In genomic region chr3:142972092-142972753, GRCh38 we compare ENCODE assay signal across 26 cellular contexts. TPM values are rescaled to one million over a fixed set of nuclear protein-coding genes. Genes with fewer than 3 reads are reported as not detected.
DNase-seq lines count a peak whose midpoint lies in the region; ATAC-seq, FAIRE-seq and TF ChIP-seq lines count a peak whose summit lies in the region.
"Had no signal": no experiment of that assay in that cellular context is flagged by ENCODE, and none has a peak within 500 bp of the region (broad histone marks: within the 10 kb centered on the region; RNA-seq: fewer than 3 reads in every experiment).

No MANE protein-coding gene starts in this region.

- TF ChIP-seq RAD21 in K562 (CRISPR knock-in tag; conservative IDR thresholded peaks at IDR 0.05 in 1 of 2, IDR thresholded peaks at IDR 0.05 in 1 of 2), result no peak

- FAIRE-seq in K562 (lab: Jason Lieb, UNC), result no peak
- FAIRE-seq: D721Med had no signal

- in situ Hi-C loops in K562 (cut with MboI), result no loop called here

- H3K9me3 ChIP-seq in K562 (replicated peaks; ENCODE audit: control insufficient read depth, insufficient read depth, low read depth, low read length) (no peaks in the 10 kb centered on the region), right cardiac atrium (ENCODE audit: control insufficient read depth, low read length) (no peaks in the 10 kb centered on the region)
- H3K9me3 ChIP-seq: BLaER1, HAP-1 had no signal

- H3K36me3 ChIP-seq in K562 (ENCODE audit: control insufficient read depth, insufficient read depth, low read length), result no peaks in the 10 kb centered on the region
- H3K36me3 ChIP-seq: BLaER1, HAP-1 had no signal

- ATAC-seq in Right ventricle myocardium superior (ENCODE audit: poor library complexity) (peak; percentile 14), K562 (no peak; the same call in 2 of the 3 replicates), right cardiac atrium (no peak), HG03439 (IDR thresholded peaks at IDR 0.05; ENCODE audit: unreplicated experiment) (no peak)

- H3K4me3 ChIP-seq in K562, result no peak overlapping the region
- H3K4me3 ChIP-seq in right cardiac atrium (ENCODE audit: low read length), result no peak overlapping the region
- H3K4me3 ChIP-seq: BLaER1, HAP-1, PC-9 had no signal

- no TSS peak for BruUV-seq in K562 (replicated peaks; lab: Mats Ljungman, UMichigan)

- no peaks in the 10 kb centered on the region for H4K20me1 ChIP-seq in K562 (replicated peaks; ENCODE audit: control insufficient read depth, insufficient read depth, low read length)
- H4K20me1 ChIP-seq: BLaER1 had no signal

- no peak overlapping the region for H3K4me2 ChIP-seq in K562 (ENCODE audit: insufficient read depth, low read length)
- H3K4me2 ChIP-seq: BLaER1, PC-9 had no signal

- H3K9me1 ChIP-seq in K562 (ENCODE audit: control insufficient read depth, insufficient read depth, low read length), result no peaks in the 10 kb centered on the region

- no peaks in the 10 kb centered on the region for H3K79me2 ChIP-seq in K562 (ENCODE audit: control insufficient read depth, insufficient read depth, low read length)

- intact Hi-C loops in Right ventricle myocardium superior (cut with DNase I) (loop anchor here (10.0 kb wide), 1 partner anchor 117 kb away; no protein-coding TSS in a partner anchor), cardiac septum (cut with DNase I) (no loop called here), K562 (cut with micrococcal nuclease) (no loop called here), right cardiac atrium (cut with DNase I) (no loop called here)

- H3K27me3 ChIP-seq in K562 (ENCODE audit: control insufficient read depth in 2 of 2, insufficient read depth in 2 of 2, low read length in 2 of 2), result no peaks in the 10 kb centered on the region
- H3K27me3 ChIP-seq in right cardiac atrium (ENCODE audit: control insufficient read depth, insufficient read depth), result no peaks in the 10 kb centered on the region
- H3K27me3 ChIP-seq: BLaER1 had no signal

- no peak overlapping the region; the same call in 1 of the 2 replicates for H2AFZ ChIP-seq in K562 (ENCODE audit: low read depth, low read length)
- H2AFZ ChIP-seq: PC-9 had no signal

- peaks cover 12 to 23% of the 10 kb centered on the region in 2 experiments; a peak in 4 of 5 replicates for H3K4me1 ChIP-seq in K562 (replicated peaks in 1 of 2; ENCODE audit: control insufficient read depth in 2 of 2, insufficient read depth in 2 of 2, low read length in 2 of 2)
- H3K4me1 ChIP-seq in right cardiac atrium (ENCODE audit: control insufficient read depth, insufficient read depth, low read length), result no peaks in the 10 kb centered on the region
- H3K4me1 ChIP-seq: BLaER1 had no signal

- no peak overlapping the region for H3K27ac ChIP-seq in K562 (ENCODE audit: extremely low read depth, low read depth, low read length)
- peak overlapping the region; percentile 32 for H3K27ac ChIP-seq in right cardiac atrium (ENCODE audit: low read length)
- H3K27ac ChIP-seq: BLaER1, PC-9 had no signal

- no peak for TF ChIP-seq POLR2A in K562 (conservative IDR thresholded peaks at IDR 0.05)

- peak overlapping the region in 1 of 2 experiments; percentile 32; a peak in 1 of 4 replicates for H3K9ac ChIP-seq in K562 (ENCODE audit: insufficient read depth in 1 of 2, low read depth in 2 of 2, low read length in 2 of 2)
- H3K9ac ChIP-seq: BLaER1 had no signal

- TF ChIP-seq EP300 in K562 (IDR thresholded peaks at IDR 0.05; ENCODE audit: low read length), result no peak

- TF ChIP-seq CTCF in K562 (IDR thresholded peaks at IDR 0.05 in 2 of 3, conservative IDR thresholded peaks at IDR 0.05 in 1 of 3; ENCODE audit: insufficient read depth in 2 of 3, low read depth in 1 of 3, low read length in 3 of 3), result no peak

- POLR2A ChIA-PET in K562 (lab: Yijun Ruan, JAX), result interaction anchor here (0.8 to 1.2 kb wide), 4 partner anchors 10 to 248 kb away, joined by 3 to 5 read pairs (median 4); partner anchors contain the start of gene TRPC1

- no peak for DNase-seq in Right ventricle myocardium superior
- no peak for DNase-seq in cardiac septum (ENCODE audit: low spot score)
- DNase-seq in K562 (ENCODE audit: extremely low read depth in 1 of 4, low spot score in 3 of 4), result peak in 1 of 4 experiments; percentile 40
- no peak for DNase-seq in right cardiac atrium
- no peak for DNase-seq in stimulated activated CD4-positive, alpha-beta T cell treated with anti-CD3 and anti-CD28 coated beads, Interleukin-12 subunit alpha, Interleukin-12 subunit beta, amount 100 ng/mL, for 4 hours
- no peak for DNase-seq in hippocampal formation (lab: John Stamatoyannopoulos, UW)
- DNase-seq: 8988T; ACHN; CD4-positive, CD25-positive, alpha-beta regulatory T cell; DMS53; GOT3; NCI-H1092; NCI-H1417 treated with DMSO at 0.1 percent for 48 hours; NCI-H1694 treated with DMSO at 0.1 percent for 48 hours; NCI-H2081; NCI-H2227 treated with DMSO at 0.1 percent for 48 hours; NCI-H526 treated with DMSO at 0.1 percent for 48 hours; PC-9; SHP77 treated with DMSO at 0.1 percent for 48 hours had no signal

- CTCF ChIA-PET in K562 (lab: Yijun Ruan, JAX; ENCODE audit: low intra/inter-chr PET ratio), result no interaction called here

- 35% methylated on average over 7 of the region's 7 CpGs for WGBS in K562 (ENCODE audit: insufficient coverage, low coverage, missing lambda C conversion rate)
- 70% methylated on average over 7 of the region's 7 CpGs for WGBS in right cardiac atrium

TF ChIP-seq in K562, 482 proteins besides CTCF, POLR2A, EP300 and RAD21 (continues in another document):
- TF ChIP-seq PATZ1 (CRISPR knock-in tag; IDR thresholded peaks at IDR 0.05; ENCODE audit: borderline replicate concordance), result no peak
- no peak for TF ChIP-seq PYGO2 (tag; IDR thresholded peaks at IDR 0.05)
- TF ChIP-seq U2AF1 (optimal IDR thresholded peaks at IDR 0.05; ENCODE audit: low read depth, low read length), result no peak
- no peak for TF ChIP-seq PPARD (CRISPR knock-in tag; IDR thresholded peaks at IDR 0.05)
- TF ChIP-seq RCOR1 (IDR thresholded peaks at IDR 0.05; ENCODE audit: borderline replicate concordance in 1 of 2, low read depth in 2 of 2, low read length in 2 of 2), result peak in 1 of 2 experiments; percentile 52; a peak in 1 of 4 replicates

RNA-seq across cellular contexts. Expression of gene PAQR9, which starts 8.7 kb away (rescaled TPM):
- 10.6 TPM for total RNA-seq in Right ventricle myocardium superior
- 10.7 TPM for total RNA-seq in cardiac septum
- total RNA-seq in K562 (2011; cell fraction: chromatin; rRNA removed; ENCODE audit: low replicate concordance), result 0.53 and 1.0 TPM in 2 replicates
- total RNA-seq in K562 (2011; cell fraction: nucleolus; rRNA removed), result 1.4 and 2.0 TPM in 2 replicates
- total RNA-seq in K562 (2011; cell fraction: nucleoplasm; rRNA removed), result 0.92 and 1.8 TPM in 2 replicates
- 0.27 and 0.29 TPM in 2 replicates for total RNA-seq in K562 (2014; rRNA removed)
- total RNA-seq in K562 (2014; rRNA removed; fragmentation: Illumina TruSeq; extraction: Trizol), result 0.07 and 0.16 TPM in 2 replicates
- total RNA-seq in K562 (2015; rRNA removed; fragmentation: Illumina TruSeq; extraction: Trizol), result 0.04 TPM in 1 of 2 replicates, not detected in the other
- total RNA-seq in K562 (2021), result 0.40 and 0.58 TPM in 2 replicates
- polyA plus RNA-seq in K562 (2011; rRNA removed), result 0.12 and 0.39 TPM in 2 replicates
- polyA plus RNA-seq in K562 (2011; cell fraction: cytosol; rRNA removed), result 0.12 and 1.3 TPM in 2 replicates
- 0.20 and 1.0 TPM in 2 replicates for polyA plus RNA-seq in K562 (2011; cell fraction: nucleus; rRNA removed)
- polyA plus RNA-seq in K562 (2012), result 0.11 and 0.31 TPM in 2 replicates
- 0.21 and 0.22 TPM in 2 replicates for polyA plus RNA-seq in K562 (2014; fragmentation: Illumina TruSeq; extraction: Trizol)
- polyA plus RNA-seq in K562 (2014; fragmentation: Nextera tagmentation; extraction: Ambion mirVana), result under 1 TPM; 0.08 to 0.13 TPM
- 0.33 and 0.47 TPM in 2 replicates for polyA plus RNA-seq in K562 (2014; rRNA removed)
- polyA minus RNA-seq in K562 (2011; rRNA and poly(A)+ RNA removed), result 0.18 and 0.39 TPM in 2 replicates
- not detected in 2 replicates for polyA minus RNA-seq in K562 (2011; cell fraction: cytosol; rRNA and poly(A)+ RNA removed)
- polyA minus RNA-seq in K562 (2011; cell fraction: nucleus; rRNA and poly(A)+ RNA removed), result 0.27 and 0.56 TPM in 2 replicates
- total RNA-seq in right cardiac atrium, result 10 to 100 TPM in 2 of 4 donors, 1 to 10 TPM in 2; 8.2 to 12.5 (median 10.0) TPM
- 4.7 TPM for polyA plus RNA-seq in right cardiac atrium
- total RNA-seq: CD4-positive, CD25-positive, alpha-beta regulatory T cell; G401; PC-9; RPMI7951 had no signal
- polyA plus RNA-seq: CD4-positive, CD25-positive, alpha-beta regulatory T cell; IgD-negative memory B cell had no signal

RNA-seq across cellular contexts. Expression of gene U2SURP, which starts 29.1 kb away (rescaled TPM):
- total RNA-seq in Right ventricle myocardium superior (39.8 TPM), cardiac septum (40.6 TPM), K562 (2014; rRNA removed) (116 and 128 TPM in 2 replicates), K562 (2014; rRNA removed; fragmentation: Illumina TruSeq; extraction: Trizol) (280 and 375 TPM in 2 replicates), K562 (2015; rRNA removed; fragmentation: Illumina TruSeq; extraction: Trizol) (193 and 205 TPM in 2 replicates), K562 (2021) (198 and 199 TPM in 2 replicates), right cardiac atrium (10 to 100 TPM; 44.3 to 56.6 (median 51.0) TPM)
- 224 and 739 TPM in 2 replicates for total RNA-seq in K562 (2011; cell fraction: chromatin; rRNA removed; ENCODE audit: low replicate concordance)
- 79.4 and 92.0 TPM in 2 replicates for total RNA-seq in K562 (2011; cell fraction: nucleolus; rRNA removed)
- total RNA-seq in K562 (2011; cell fraction: nucleoplasm; rRNA removed), result 184 and 255 TPM in 2 replicates
- polyA plus RNA-seq in K562 (2011; rRNA removed) (108 and 140 TPM in 2 replicates), K562 (2014; fragmentation: Illumina TruSeq; extraction: Trizol) (174 and 178 TPM in 2 replicates), K562 (2014; fragmentation: Nextera tagmentation; extraction: Ambion mirVana) (100 to 1,000 TPM; 191 to 322 TPM), K562 (2014; rRNA removed) (97.8 and 140 TPM in 2 replicates), right cardiac atrium (22.8 TPM)
- polyA plus RNA-seq in K562 (2011; cell fraction: cytosol; rRNA removed), result 8.8 and 22.2 TPM in 2 replicates
- polyA plus RNA-seq in K562 (2011; cell fraction: nucleus; rRNA removed), result 182 and 207 TPM in 2 replicates
- 66.4 and 103 TPM in 2 replicates for polyA plus RNA-seq in K562 (2012)
- 269 and 309 TPM in 2 replicates for polyA minus RNA-seq in K562 (2011; rRNA and poly(A)+ RNA removed)
- polyA minus RNA-seq in K562 (2011; cell fraction: cytosol; rRNA and poly(A)+ RNA removed), result 56.3 and 70.0 TPM in 2 replicates
- polyA minus RNA-seq in K562 (2011; cell fraction: nucleus; rRNA and poly(A)+ RNA removed), result 193 and 346 TPM in 2 replicates
